26 cellular contexts compared by ENCODE assay signal in the genomic region with DNA sequence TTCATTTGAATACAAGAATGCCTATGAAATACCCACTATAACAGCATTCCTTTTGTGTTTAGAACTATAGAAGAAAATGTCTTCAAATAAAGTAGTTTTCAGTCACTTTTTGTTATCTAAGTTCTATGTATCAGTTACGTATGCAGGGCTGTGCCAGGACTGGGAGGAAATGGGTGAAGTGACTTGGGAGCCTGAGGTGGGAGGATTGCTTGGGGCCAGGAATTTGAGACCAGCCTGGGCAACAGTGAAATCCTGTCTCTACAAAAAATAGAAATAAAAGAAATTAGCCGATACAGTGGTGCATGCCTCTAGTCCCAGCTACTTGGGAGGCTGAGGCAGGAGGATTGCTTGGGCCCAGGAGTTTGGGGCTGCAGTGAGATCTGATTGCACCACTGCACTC. TPM values are rescaled to one million over a fixed set of nuclear protein-coding genes. Genes with fewer than 3 reads are reported as not detected.
"Had no signal": no experiment of that assay in that cellular context is flagged by ENCODE, and none has a peak within 500 bp of the region (broad histone marks: within the 10 kb centered on the region; RNA-seq: fewer than 3 reads in every experiment).

No MANE protein-coding gene starts in this region.

- DNase-seq: activated B cell treated with CpG ODN at 0.5 μM for 24 hours; activated CD4-positive, alpha-beta memory T cell treated with anti-CD3 and anti-CD28 coated beads, Interleukin-2, amount 10 ng/mL, durations not matched to agents 7 days and 5 days; activated gamma-delta T cell; activated T-cell treated with anti-CD3 and anti-CD28 coated beads, Interleukin-2, amount 50 U/mL, for 4 hours; anterior cingulate cortex; effector CD4-positive, alpha-beta T cell; naive B cell; posterior cingulate gyrus; stimulated activated CD4-positive, alpha-beta T cell treated with anti-CD3 and anti-CD28 coated beads, Interleukin-4, amount 100 ng/mL, for 1 hour; stimulated activated naive CD4-positive, alpha-beta T cell; substantia nigra; T1000; transverse colon had no signal

- H3K27me3 Mint-ChIP-seq: activated B cell treated with CpG ODN at 0.5 μM for 24 hours had no signal

- H3K4me1 ChIP-seq: neural progenitor cell, transverse colon had no signal

- H3K27ac ChIP-seq: neural progenitor cell, transverse colon had no signal

- H3K4me3 Mint-ChIP-seq: activated B cell treated with CpG ODN at 0.5 μM for 24 hours; activated CD4-positive, alpha-beta memory T cell treated with anti-CD3 and anti-CD28 coated beads, Interleukin-2, amount 10 ng/mL, durations not matched to agents 7 days and 5 days; activated T-cell treated with anti-CD3 and anti-CD28 coated beads, Interleukin-2, amount 50 U/mL, for 4 hours; brain; dendritic cell treated with granulocyte-macrophage colony-stimulating factor and Interleukin-4, amounts not matched to agents 40 ng/mL and 50 ng/mL, for 4 days; naive B cell; neural progenitor cell; T-helper 1 cell treated with Interleukin-12 subunit alpha and Interleukin-12 subunit beta and Interleukin-4 antibody, amounts not matched to agents 30 μg/mL and 1 μg/mL, for 36 hours had no signal

- H3K9ac ChIP-seq: neural progenitor cell had no signal

- H3K4me1 Mint-ChIP-seq: activated B cell treated with CpG ODN at 0.5 μM for 24 hours, brain, neural progenitor cell had no signal

- H2AFZ ChIP-seq: neural progenitor cell had no signal

- H3K4me3 ChIP-seq: lung, neural progenitor cell, transverse colon had no signal

- H3K9me3 ChIP-seq: transverse colon had no signal

- H3K36me3 Mint-ChIP-seq: naive B cell had no signal

- H3K36me3 ChIP-seq: neural progenitor cell had no signal

- H3K27me3 ChIP-seq: neural progenitor cell, transverse colon had no signal

- ATAC-seq: left lobe of liver had no signal

- H3K27ac Mint-ChIP-seq: activated B cell treated with CpG ODN at 0.5 μM for 24 hours; activated CD4-positive, alpha-beta memory T cell treated with anti-CD3 and anti-CD28 coated beads, Interleukin-2, amount 10 ng/mL, durations not matched to agents 7 days and 5 days; brain; dendritic cell treated with granulocyte-macrophage colony-stimulating factor and Interleukin-4, amounts not matched to agents 40 ng/mL and 50 ng/mL, for 4 days; naive B cell; neural progenitor cell; T-helper 1 cell treated with Interleukin-12 subunit alpha and Interleukin-12 subunit beta and Interleukin-4 antibody, amounts not matched to agents 30 μg/mL and 1 μg/mL, for 36 hours had no signal

- H3K9me3 Mint-ChIP-seq: activated B cell treated with CpG ODN at 0.5 μM for 24 hours; activated CD4-positive, alpha-beta memory T cell treated with anti-CD3 and anti-CD28 coated beads, Interleukin-2, amount 10 ng/mL, durations not matched to agents 7 days and 5 days; activated T-cell treated with anti-CD3 and anti-CD28 coated beads, Interleukin-2, amount 50 U/mL, for 4 hours; dendritic cell treated with granulocyte-macrophage colony-stimulating factor and Interleukin-4, amounts not matched to agents 40 ng/mL and 50 ng/mL, for 4 days; naive B cell; neural progenitor cell; T-helper 1 cell treated with Interleukin-12 subunit alpha and Interleukin-12 subunit beta and Interleukin-4 antibody, amounts not matched to agents 30 μg/mL and 1 μg/mL, for 36 hours had no signal

- H3K4me2 ChIP-seq: neural progenitor cell had no signal

RNA-seq across cellular contexts. Expression of a gene that starts 22.9 kb away (rescaled TPM):
- total RNA-seq: activated B cell treated with CpG ODN at 0.5 μM for 24 hours; activated CD4-positive, alpha-beta memory T cell treated with anti-CD3 and anti-CD28 coated beads, Interleukin-2, amount 10 ng/mL, durations not matched to agents 7 days and 5 days; activated T-cell treated with anti-CD3 and anti-CD28 coated beads, Interleukin-2, amount 50 U/mL, for 4 hours; cardiac septum; epithelial cell of proximal tubule; fibroblast of villous mesenchyme; kidney epithelial cell; left lobe of liver; lung; mesenteric fat pad; mucosa of gallbladder; omental fat pad; transverse colon had no signal
